In genomic region chr9:69173891-69174644, GRCh38 we compare ENCODE assay signal across 8 cellular contexts. TPM values are rescaled to one million over a fixed set of nuclear protein-coding genes. Genes with fewer than 3 reads are reported as not detected.
DNase-seq lines count a peak whose midpoint lies in the region; ATAC-seq and TF ChIP-seq lines count a peak whose summit lies in the region.

Gene TJP2 (plus strand): TSS chr9:69174277. CDS start chr9:69174373, 96 bp downstream.

- no peak within 1 kb of the TSS for H2AFZ ChIP-seq in Karpas-422 (ENCODE audit: low read length)

- H3K9me2 ChIP-seq in Karpas-422 (replicated peaks; ENCODE audit: insufficient read depth, low read length): no peaks in the 10 kb centered on the region

- peaks cover 5 to 18% of the 10 kb centered on the region in 2 donors for H3K4me1 ChIP-seq in ascending aorta
- peaks cover 0 to 42% of the 10 kb centered on the region in 2 donors for H3K4me1 ChIP-seq in right atrium auricular region
- peaks cover 16% of the 10 kb centered on the region for H3K4me1 ChIP-seq in psoas muscle
- H3K4me1 ChIP-seq in Karpas-422 (ENCODE audit: low read length): no peaks in the 10 kb centered on the region

- peak within 1 kb of the TSS; percentile 77 to 87 for H3K27ac ChIP-seq in ascending aorta
- peak within 1 kb of the TSS; percentile 91 for H3K27ac ChIP-seq in right atrium auricular region
- H3K27ac ChIP-seq in psoas muscle: peak within 1 kb of the TSS; percentile 95
- no peak within 1 kb of the TSS for H3K27ac ChIP-seq in Karpas-422 (ENCODE audit: low read length)

- ATAC-seq in GM18909 (IDR thresholded peaks at IDR 0.05; ENCODE audit: poor library complexity, unreplicated experiment): peak; percentile 53
- peak; percentile 39 for ATAC-seq in HG03103 (IDR thresholded peaks at IDR 0.05; ENCODE audit: low read depth, unreplicated experiment)
- peak; percentile 77 to 86 (median 82) for ATAC-seq in psoas muscle

- H3K36me3 ChIP-seq in ascending aorta (no peaks in the 10 kb centered on the region), right atrium auricular region (no peaks in the 10 kb centered on the region), psoas muscle (ENCODE audit: insufficient read depth in 1 of 2, low read depth in 1 of 2) (no peaks in the 10 kb centered on the region), Karpas-422 (ENCODE audit: insufficient read depth, low read length) (no peaks in the 10 kb centered on the region)

- no peak within 1 kb of the TSS for H3K4me2 ChIP-seq in Karpas-422 (ENCODE audit: low read depth, low read length, poor library complexity, severe bottlenecking)

- intact Hi-C loops in ascending aorta (cut with DNase I) (loop anchor here (2.0 kb wide), 2 partner anchors 43 to 53 kb away; no protein-coding TSS in a partner anchor), psoas muscle (cut with DNase I) (no loop called here)

- 0 out of 2 replicates have a peak, but pooled peaks cover 5% of the 10 kb centered on the region for H4K20me1 ChIP-seq in Karpas-422 (ENCODE audit: insufficient read depth, low read depth, low read length)

- no peaks in the 10 kb centered on the region for H3K27me3 ChIP-seq in ascending aorta
- H3K27me3 ChIP-seq in right atrium auricular region: no peaks in the 10 kb centered on the region
- H3K27me3 ChIP-seq in psoas muscle (ENCODE audit: insufficient read depth in 3 of 3, low read length in 2 of 3): no peaks in the 10 kb centered on the region
- no peaks in the 10 kb centered on the region for H3K27me3 ChIP-seq in Karpas-422 (ENCODE audit: low read length)

- 0 to 1% (median 1%) methylated on average over 50 to 95 of the region's 95 CpGs for WGBS in psoas muscle, 3 donors

- H3K9ac ChIP-seq in Karpas-422 (ENCODE audit: low read length): no peak within 1 kb of the TSS

- H3K79me2 ChIP-seq in Karpas-422 (ENCODE audit: low read length): no peaks in the 10 kb centered on the region

- H3K4me3 ChIP-seq in ascending aorta (peak within 1 kb of the TSS; percentile 68 to 89), right atrium auricular region (peak within 1 kb of the TSS; percentile 72 to 74), psoas muscle (peak within 1 kb of the TSS; percentile 93), Karpas-422 (ENCODE audit: low read length) (no peak within 1 kb of the TSS)

- in situ Hi-C loops in SK-MEL-5 (cut with HindIII; ENCODE audit: low pct_unique_long_range_greater_than_20kb, low sequenced_read_pairs): no loop called here

- H3K9me3 ChIP-seq in ascending aorta (no peaks in the 10 kb centered on the region), right atrium auricular region (no peaks in the 10 kb centered on the region), psoas muscle (no peaks in the 10 kb centered on the region), Karpas-422 (ENCODE audit: low read length) (no peaks in the 10 kb centered on the region)

- DNase-seq in Ammon's horn (ENCODE audit: low spot score) (peak; percentile 77), SK-MEL-5 (ENCODE audit: low read depth, low spot score) (peak; percentile 76), ascending aorta (ENCODE audit: low spot score in 2 of 2) (peak in 1 of 2 donors; percentile 85), right atrium auricular region (ENCODE audit: low spot score) (peak; percentile 82), psoas muscle (peak; percentile 82 to 90), Karpas-422 (no peak)

- TF ChIP-seq CTCF in ascending aorta (IDR thresholded peaks at IDR 0.05) (no peak), right atrium auricular region (IDR thresholded peaks at IDR 0.05) (peak in 1 of 2 donors; percentile 10), psoas muscle (IDR thresholded peaks at IDR 0.05) (no peak)

RNA-seq across cellular contexts. Expression of gene TJP2, which starts in this region (rescaled TPM):
- 12.1 and 15.2 TPM in 2 replicates for total RNA-seq in SK-MEL-5 (2014; rRNA removed; shearing (Covaris generic))
- 19.6 and 22.1 TPM in 2 replicates for polyA plus RNA-seq in SK-MEL-5 (2015; cell fraction: cytosol; rRNA removed)
- 13.5 and 38.3 TPM in 2 replicates for polyA plus RNA-seq in SK-MEL-5 (2015; cell fraction: nucleus; rRNA removed)
- 154 TPM for total RNA-seq in ascending aorta
- 10 to 100 TPM; 46.3 to 51.7 TPM for total RNA-seq in right atrium auricular region
- total RNA-seq in psoas muscle: 10 to 100 TPM; 14.8 to 25.1 (median 19.0) TPM
- polyA plus RNA-seq in psoas muscle: 10 to 100 TPM in 1 of 3 donors, 1 to 10 TPM in 2; 6.6 to 12.5 (median 7.9) TPM
- total RNA-seq in Karpas-422 (2014; rRNA removed; shearing (Covaris generic); ENCODE audit: low replicate concordance): 2.3 and 4.0 TPM in 2 replicates
